In genomic region chr1:41420877-41421276, GRCh38 we compare ENCODE assay signal across 29 cellular contexts. TPM values are rescaled to one million over a fixed set of nuclear protein-coding genes. Genes with fewer than 3 reads are reported as not detected.
A peak's percentile ranks its signal among the peaks of the same experiment; 100 is the strongest.
DNase-seq lines count a peak whose midpoint lies in the region; FAIRE-seq and TF ChIP-seq lines count a peak whose summit lies in the region.
"Had no signal": no experiment of that assay in that cellular context is flagged by ENCODE, and none has a peak within 500 bp of the region (broad histone marks: within the 10 kb centered on the region; RNA-seq: fewer than 3 reads in every experiment).

No MANE protein-coding gene starts in this region.

- DNase-seq in NCI-H524 (lab: John Stamatoyannopoulos, UW) (peak; percentile 46 to 78), astrocyte (ENCODE audit: low read depth) (peak; percentile 14), foreskin fibroblast (peak; percentile 59 to 70), testis (peak; percentile 39), hepatic stellate cell (ENCODE audit: low spot score) (no peak), hippocampal formation (lab: John Stamatoyannopoulos, UW) (no peak), mesenchymal stem cell (no peak)
- DNase-seq: activated CD4-positive, alpha-beta memory T cell treated with anti-CD3 and anti-CD28 coated beads, Interleukin-2, amount 10 ng/mL, durations not matched to agents 7 days and 5 days; activated CD4-positive, CD25-positive, alpha-beta regulatory T cell treated with anti-CD3 and anti-CD28 coated beads, Interleukin-2, amount 50 U/mL, for 72 hours; activated CD8-positive, alpha-beta memory T cell treated with anti-CD3 and anti-CD28 coated beads, Interleukin-2, amount 50 U/mL, for 4 hours; activated naive CD4-positive, alpha-beta T cell treated with Interleukin-2 at 50 U/mL for 16 hours; body of pancreas; C1 segment of cervical spinal cord; cerebellar nuclear complex; COR-L47; HCEC 1CT; IMR-90; midbrain; naive thymus-derived CD8-positive, alpha-beta T cell; NCI-H1436 treated with DMSO at 0.1 percent for 48 hours; NCI-H510A treated with DMSO at 0.1 percent for 48 hours; SHP77; substantia nigra; T-helper 2 cell had no signal

- 68 to 69% methylated on average over 3 of the region's 3 CpGs for WGBS in testis, 2 donors
- 98% methylated on average over 3 of the region's 3 CpGs for WGBS in mesenchymal stem cell

- no peak overlapping the region for H2BK5ac ChIP-seq in mesenchymal stem cell (ENCODE audit: low read depth, low read length, poor library complexity, severe bottlenecking)

- H3K9ac ChIP-seq in astrocyte (ENCODE audit: low read length) (no peak overlapping the region), mesenchymal stem cell (ENCODE audit: low read length) (no peak overlapping the region)

- no peaks in the 10 kb centered on the region for H3K79me1 ChIP-seq in mesenchymal stem cell (replicated peaks; ENCODE audit: low read length, poor library complexity, severe bottlenecking)

- H2AFZ ChIP-seq in astrocyte (ENCODE audit: low read depth, low read length) = no peak overlapping the region
- H2AFZ ChIP-seq in mesenchymal stem cell (ENCODE audit: low read depth, low read length) = no peak overlapping the region

- H2BK12ac ChIP-seq in mesenchymal stem cell (ENCODE audit: low read length in 2 of 2) = no peak overlapping the region

- no peak for TF ChIP-seq POLR2A in testis (IDR thresholded peaks at IDR 0.05)

- no peaks in the 10 kb centered on the region for H3K4me1 Mint-ChIP-seq in astrocyte (ENCODE audit: low read depth, unreplicated experiment)
- H3K4me1 Mint-ChIP-seq: activated CD4-positive, alpha-beta memory T cell treated with anti-CD3 and anti-CD28 coated beads, Interleukin-2, amount 10 ng/mL, durations not matched to agents 7 days and 5 days; stimulated activated memory B cell treated with anti-CD40 and anti-IgM and Interleukin-4, amounts not matched to agents 10 μg/mL and 1 μg/mL and 100 μg/mL, for 72 hours had no signal

- no peak overlapping the region for H3K14ac ChIP-seq in mesenchymal stem cell (ENCODE audit: low read length in 2 of 2)

- no peaks in the 10 kb centered on the region for H3K27me3 ChIP-seq in astrocyte (ENCODE audit: insufficient read depth, low read length)
- H3K27me3 ChIP-seq in testis = no peaks in the 10 kb centered on the region
- H3K27me3 ChIP-seq in mesenchymal stem cell (ENCODE audit: control insufficient read depth in 1 of 2, insufficient read depth in 1 of 2, low read length in 2 of 2) = peaks cover 0 to 7% of the 10 kb centered on the region in 2 experiments
- H3K27me3 ChIP-seq: body of pancreas, heart left ventricle had no signal

- no peak overlapping the region for H2AK5ac ChIP-seq in mesenchymal stem cell (ENCODE audit: low read length, severe bottlenecking)

- no peak overlapping the region for H3K4me3 Mint-ChIP-seq in astrocyte (ENCODE audit: unreplicated experiment)
- H3K4me3 Mint-ChIP-seq: activated CD4-positive, alpha-beta memory T cell treated with anti-CD3 and anti-CD28 coated beads, Interleukin-2, amount 10 ng/mL, durations not matched to agents 7 days and 5 days; activated T-helper 1 cell treated with anti-CD3 and anti-CD28 coated beads, Interleukin-12 subunit alpha, Interleukin-12 subunit beta, Interleukin-2, Interleukin-4 antibody, amounts not matched to agents 30 ng/mL and 10 ng/mL and 1 ng/mL, durations not matched to agents 14 hours and 24 hours and 36 hours; naive thymus-derived CD8-positive, alpha-beta T cell; stimulated activated memory B cell treated with anti-CD40 and anti-IgM and Interleukin-4, amounts not matched to agents 10 μg/mL and 1 μg/mL and 100 μg/mL, for 72 hours; type B pancreatic cell had no signal

- H3K4me3 ChIP-seq in astrocyte (ENCODE audit: insufficient read depth, low read depth, low read length) = no peak overlapping the region
- H3K4me3 ChIP-seq in foreskin fibroblast (ENCODE audit: low read depth in 1 of 2, low read length in 2 of 2) = no peak overlapping the region
- no peak overlapping the region for H3K4me3 ChIP-seq in testis
- H3K4me3 ChIP-seq in mesenchymal stem cell (ENCODE audit: insufficient read depth in 1 of 2, low read depth in 1 of 2, low read length in 2 of 2) = no peak overlapping the region
- H3K4me3 ChIP-seq: body of pancreas, heart left ventricle had no signal

- no peaks in the 10 kb centered on the region for H3K36me3 Mint-ChIP-seq in astrocyte (ENCODE audit: low read depth, unreplicated experiment)
- H3K36me3 Mint-ChIP-seq: naive thymus-derived CD8-positive, alpha-beta T cell; stimulated activated memory B cell treated with anti-CD40 and anti-IgM and Interleukin-4, amounts not matched to agents 10 μg/mL and 1 μg/mL and 100 μg/mL, for 72 hours; type B pancreatic cell had no signal

- H4K20me1 ChIP-seq in astrocyte (ENCODE audit: insufficient read depth, low read length) = no peaks in the 10 kb centered on the region

- no peak for FAIRE-seq in astrocyte (lab: Jason Lieb, UNC)

- H3K9me3 ChIP-seq in astrocyte (ENCODE audit: insufficient read depth, low read depth, low read length) (no peaks in the 10 kb centered on the region), testis (no peaks in the 10 kb centered on the region), mesenchymal stem cell (ENCODE audit: control insufficient read depth, low read length) (no peaks in the 10 kb centered on the region)
- H3K9me3 ChIP-seq: body of pancreas, heart left ventricle had no signal

- H3K27me3 Mint-ChIP-seq in astrocyte (ENCODE audit: low read depth, unreplicated experiment) = peaks cover 31% of the 10 kb centered on the region
- H3K27me3 Mint-ChIP-seq: activated CD4-positive, alpha-beta memory T cell treated with anti-CD3 and anti-CD28 coated beads, Interleukin-2, amount 10 ng/mL, durations not matched to agents 7 days and 5 days had no signal

- no peak overlapping the region for H3K27ac Mint-ChIP-seq in astrocyte (ENCODE audit: unreplicated experiment)
- H3K27ac Mint-ChIP-seq: activated CD4-positive, alpha-beta memory T cell treated with anti-CD3 and anti-CD28 coated beads, Interleukin-2, amount 10 ng/mL, durations not matched to agents 7 days and 5 days; activated T-helper 1 cell treated with anti-CD3 and anti-CD28 coated beads, Interleukin-12 subunit alpha, Interleukin-12 subunit beta, Interleukin-2, Interleukin-4 antibody, amounts not matched to agents 30 ng/mL and 10 ng/mL and 1 ng/mL, durations not matched to agents 14 hours and 24 hours and 36 hours; stimulated activated memory B cell treated with anti-CD40 and anti-IgM and Interleukin-4, amounts not matched to agents 10 μg/mL and 1 μg/mL and 100 μg/mL, for 72 hours; type B pancreatic cell had no signal

- TF ChIP-seq CTCF in astrocyte (IDR thresholded peaks at IDR 0.05; ENCODE audit: insufficient read depth, low read depth, low read length) (no peak), foreskin fibroblast (IDR thresholded peaks at IDR 0.05; ENCODE audit: low read depth, low read length) (no peak), testis (IDR thresholded peaks at IDR 0.05) (no peak)

- H4K91ac ChIP-seq in mesenchymal stem cell (ENCODE audit: low read length) = no peak overlapping the region

- H3K27ac ChIP-seq in astrocyte (ENCODE audit: low read depth, low read length) (no peak overlapping the region), testis (no peak overlapping the region), mesenchymal stem cell (ENCODE audit: low read length, poor library complexity, severe bottlenecking) (no peak overlapping the region)
- H3K27ac ChIP-seq: body of pancreas, heart left ventricle had no signal

- H3K4ac ChIP-seq in mesenchymal stem cell (ENCODE audit: low read depth in 1 of 2, low read length in 2 of 2) = no peak overlapping the region

- H3K18ac ChIP-seq in mesenchymal stem cell (ENCODE audit: low read depth in 1 of 2, low read length in 2 of 2) = no peak overlapping the region

- H3K36me3 ChIP-seq in astrocyte (ENCODE audit: insufficient read depth, low read length) (no peaks in the 10 kb centered on the region), testis (ENCODE audit: low read depth, missing control alignments) (no peaks in the 10 kb centered on the region), mesenchymal stem cell (ENCODE audit: control insufficient read depth in 1 of 2, insufficient read depth in 2 of 2, low read depth in 1 of 2, low read length in 2 of 2) (no peaks in the 10 kb centered on the region)
- H3K36me3 ChIP-seq: heart left ventricle had no signal

- H3K4me1 ChIP-seq in astrocyte (ENCODE audit: insufficient read depth, low read length) = peaks cover 8% of the 10 kb centered on the region
- H3K4me1 ChIP-seq in testis = no peaks in the 10 kb centered on the region
- peaks cover 21% of the 10 kb centered on the region for H3K4me1 ChIP-seq in mesenchymal stem cell (ENCODE audit: control insufficient read depth, insufficient read depth, low read depth, low read length)

- intact Hi-C loops in testis (cut with DNase I; ENCODE audit: low total_unique reads) = no loop called here

- H4K8ac ChIP-seq in mesenchymal stem cell (ENCODE audit: low read length) = no peak overlapping the region

- peak overlapping the region in 1 of 2 experiments; percentile 28 for H3K23ac ChIP-seq in mesenchymal stem cell (ENCODE audit: low read length in 2 of 2)

- no peak overlapping the region for H2BK120ac ChIP-seq in mesenchymal stem cell (ENCODE audit: low read depth, low read length)

- H2BK15ac ChIP-seq in mesenchymal stem cell (ENCODE audit: low read depth, poor library complexity, severe bottlenecking) = no peak overlapping the region

- H3K9me3 Mint-ChIP-seq in astrocyte (ENCODE audit: unreplicated experiment) = no peaks in the 10 kb centered on the region
- H3K9me3 Mint-ChIP-seq: activated CD4-positive, alpha-beta memory T cell treated with anti-CD3 and anti-CD28 coated beads, Interleukin-2, amount 10 ng/mL, durations not matched to agents 7 days and 5 days; activated T-helper 1 cell treated with anti-CD3 and anti-CD28 coated beads, Interleukin-12 subunit alpha, Interleukin-12 subunit beta, Interleukin-2, Interleukin-4 antibody, amounts not matched to agents 30 ng/mL and 10 ng/mL and 1 ng/mL, durations not matched to agents 14 hours and 24 hours and 36 hours; naive thymus-derived CD8-positive, alpha-beta T cell; stimulated activated memory B cell treated with anti-CD40 and anti-IgM and Interleukin-4, amounts not matched to agents 10 μg/mL and 1 μg/mL and 100 μg/mL, for 72 hours; type B pancreatic cell had no signal

- H3K79me2 ChIP-seq in astrocyte (ENCODE audit: insufficient read depth, low read length) = no peaks in the 10 kb centered on the region

- H3K4me2 ChIP-seq in astrocyte (ENCODE audit: low read length) (no peak overlapping the region), mesenchymal stem cell (ENCODE audit: low read length, poor library complexity, severe bottlenecking) (no peak overlapping the region)

RNA-seq across cellular contexts. Expression of gene FOXO6, which starts 59.6 kb away (rescaled TPM):
- total RNA-seq in astrocyte = 1.2 TPM in 2 replicates
- total RNA-seq in testis = 1 to 10 TPM; 3.8 to 4.5 TPM
- 2.4 TPM for polyA plus RNA-seq in testis (ENCODE audit: insufficient read depth, low read depth, low replicate concordance)
- 0.59 TPM for polyA plus RNA-seq in mesenchymal stem cell (2013, experiment 1 of 2)
- polyA plus RNA-seq in mesenchymal stem cell (2013, experiment 2 of 2) = 0.71 TPM
- total RNA-seq: activated T-helper 1 cell treated with anti-CD3 and anti-CD28 coated beads, Interleukin-12 subunit alpha, Interleukin-12 subunit beta, Interleukin-2, Interleukin-4 antibody, amounts not matched to agents 30 ng/mL and 10 ng/mL and 1 ng/mL, durations not matched to agents 14 hours and 24 hours and 36 hours; IMR-90 had no signal
- polyA plus RNA-seq: AG04450; IMR-90; naive thymus-derived CD8-positive, alpha-beta T cell had no signal

Comparison
In these comparisons a context has a peak if more than half of its experiments do, and no peak if none do; other contexts are left out.
1. DNase-seq: peak in NCI-H524 (2 of 2), astrocyte (single experiment), foreskin fibroblast (2 of 2) and testis (single experiment); none in hepatic stellate cell (single experiment), hippocampal formation (0 of 2) and mesenchymal stem cell (single experiment).